ENCODE assay signal across 8 cellular contexts in the genomic region with DNA sequence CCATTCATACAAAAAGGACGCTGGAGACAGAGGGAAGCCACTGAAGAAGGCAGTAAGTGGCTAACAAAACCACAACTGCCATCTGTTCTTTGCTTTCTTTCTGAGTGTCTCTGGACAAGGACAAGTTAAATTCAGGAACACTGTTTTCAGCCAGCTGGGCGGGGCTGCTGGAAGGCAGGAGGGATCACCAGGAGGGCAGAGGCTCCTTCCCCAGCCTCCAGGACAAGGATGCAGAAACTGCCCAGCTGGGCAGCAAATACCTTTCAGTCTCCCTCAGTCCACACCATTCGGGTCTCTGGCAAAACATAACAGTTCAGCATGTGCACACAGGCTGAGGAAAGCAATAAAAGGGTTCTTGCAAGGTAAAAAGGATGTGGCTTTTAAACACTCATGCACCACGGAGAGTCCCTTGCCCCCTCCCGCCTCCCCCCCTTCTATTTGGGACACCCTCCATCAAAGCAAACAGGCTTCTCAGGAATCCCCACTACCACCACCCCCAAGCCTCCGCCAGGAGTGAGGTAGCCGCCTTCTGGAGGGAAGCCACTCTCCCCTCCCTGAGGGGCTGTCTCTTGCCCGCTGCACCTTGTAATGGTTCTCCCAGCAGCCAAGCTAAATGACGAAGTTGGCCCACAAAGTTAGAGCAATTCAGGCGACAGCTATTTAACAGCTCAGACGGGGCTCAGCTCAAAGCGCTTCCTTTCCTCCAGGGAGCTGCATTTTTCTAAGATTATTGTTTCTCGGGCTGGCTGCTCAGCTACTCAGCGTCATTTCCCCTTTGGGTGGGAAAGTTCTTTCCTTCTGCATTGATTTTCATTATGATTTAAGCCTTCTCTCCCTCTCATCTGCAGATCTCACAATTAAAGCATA. TPM values are rescaled to one million over a fixed set of nuclear protein-coding genes. Genes with fewer than 3 reads are reported as not detected.
DNase-seq lines count a peak whose midpoint lies in the region; ATAC-seq and TF ChIP-seq lines count a peak whose summit lies in the region.

No MANE protein-coding gene starts in this region.

- H3K4me1 Mint-ChIP-seq in CD4-positive, alpha-beta memory T cell: peaks cover 52 to 80% (median 63%) of the 10 kb centered on the region in 4 donors
- H3K4me1 Mint-ChIP-seq in activated CD8-positive, alpha-beta T cell treated with anti-CD3 and anti-CD28 coated beads, Interleukin-2, amount 10 ng/mL, durations not matched to agents 7 days and 5 days (ENCODE audit: low read depth): peaks cover 74% of the 10 kb centered on the region
- peaks cover 56% of the 10 kb centered on the region for H3K4me1 Mint-ChIP-seq in endodermal cell
- peaks cover 52 to 86% of the 10 kb centered on the region in 2 donors for H3K4me1 Mint-ChIP-seq in natural killer cell

- peak overlapping the region; percentile 84 for H3K4me2 ChIP-seq in Loucy (ENCODE audit: low read depth, low read length, poor library complexity, severe bottlenecking)

- peak; percentile 72 to 95 (median 75) for DNase-seq in CD4-positive, alpha-beta memory T cell
- peak; percentile 76 for DNase-seq in activated CD8-positive, alpha-beta T cell treated with anti-CD3 and anti-CD28 coated beads, Interleukin-2, amount 10 ng/mL, durations not matched to agents 7 days and 5 days
- peak; percentile 90 for DNase-seq in endodermal cell
- peak; percentile 67 for DNase-seq in natural killer cell
- DNase-seq in stimulated activated naive CD8-positive, alpha-beta T cell treated with anti-CD3 and anti-CD28 coated beads, Interleukin-15, Interleukin-2, amounts not matched to agents 100 U/mL and 50 U/mL, for 24 hours: peak; percentile 70
- no peak for DNase-seq in NCI-H1694 treated with DMSO at 0.1 percent for 48 hours (lab: John Stamatoyannopoulos, UW)
- DNase-seq in D341Med (ENCODE audit: low spot score): no peak

- no peaks in the 10 kb centered on the region for H3K9me3 Mint-ChIP-seq in CD4-positive, alpha-beta memory T cell
- H3K9me3 Mint-ChIP-seq in activated CD8-positive, alpha-beta T cell treated with anti-CD3 and anti-CD28 coated beads, Interleukin-2, amount 10 ng/mL, durations not matched to agents 7 days and 5 days (ENCODE audit: insufficient read depth): no peaks in the 10 kb centered on the region
- H3K9me3 Mint-ChIP-seq in endodermal cell: no peaks in the 10 kb centered on the region
- no peaks in the 10 kb centered on the region for H3K9me3 Mint-ChIP-seq in natural killer cell

- ATAC-seq in activated CD8-positive, alpha-beta T cell treated with anti-CD3 and anti-CD28 coated beads, Interleukin-2, amount 10 ng/mL, durations not matched to agents 7 days and 5 days: peak; percentile 48
- peak; percentile 61 to 80 (median 71) for ATAC-seq in natural killer cell
- peak; percentile 65 for ATAC-seq in stimulated activated naive CD8-positive, alpha-beta T cell treated with anti-CD3 and anti-CD28 coated beads, Interleukin-15, Interleukin-2, amounts not matched to agents 100 U/mL and 50 U/mL, for 24 hours

- H3K27ac ChIP-seq in CD4-positive, alpha-beta memory T cell (ENCODE audit: low read depth, low read length): peak overlapping the region; percentile 73
- peak overlapping the region; percentile 0 for H3K27ac ChIP-seq in endodermal cell (ENCODE audit: low read depth, low read length)

- peaks cover 16% of the 10 kb centered on the region for H3F3A ChIP-seq in Loucy (ENCODE audit: low read depth)

- intact Hi-C loops in CD4-positive, alpha-beta memory T cell (cut with micrococcal nuclease): loop anchor here (1.0 to 5.0 kb wide), 3 partner anchors 50 to 291 kb away; no protein-coding TSS in a partner anchor
- intact Hi-C loops in natural killer cell (cut with micrococcal nuclease): loop anchor here (1.0 to 2.0 kb wide), 3 partner anchors 15 to 89 kb away; no protein-coding TSS in a partner anchor

- H3K27me3 Mint-ChIP-seq in CD4-positive, alpha-beta memory T cell: no peaks in the 10 kb centered on the region
- H3K27me3 Mint-ChIP-seq in activated CD8-positive, alpha-beta T cell treated with anti-CD3 and anti-CD28 coated beads, Interleukin-2, amount 10 ng/mL, durations not matched to agents 7 days and 5 days (ENCODE audit: low read depth): no peaks in the 10 kb centered on the region
- peaks cover 5% of the 10 kb centered on the region for H3K27me3 Mint-ChIP-seq in endodermal cell (ENCODE audit: insufficient read depth)
- H3K27me3 Mint-ChIP-seq in natural killer cell (ENCODE audit: low read depth in 2 of 2): no peaks in the 10 kb centered on the region

- peaks cover 17% of the 10 kb centered on the region for H4K20me1 ChIP-seq in Loucy (ENCODE audit: insufficient read depth, low read length, poor library complexity, severe bottlenecking)

- TF ChIP-seq CTCF in Loucy (conservative IDR thresholded peaks at IDR 0.05; ENCODE audit: low read length) (no peak), endodermal cell (conservative IDR thresholded peaks at IDR 0.05) (no peak), natural killer cell (IDR thresholded peaks at IDR 0.05) (no peak)

- no peaks in the 10 kb centered on the region for H3K9me3 ChIP-seq in CD4-positive, alpha-beta memory T cell (ENCODE audit: control insufficient read depth in 1 of 2, low read length in 2 of 2)
- H3K9me3 ChIP-seq in Loucy (ENCODE audit: insufficient read depth, low read depth, low read length) (no peaks in the 10 kb centered on the region), endodermal cell (ENCODE audit: control insufficient read depth, low read length) (no peaks in the 10 kb centered on the region)

- peaks cover 28% of the 10 kb centered on the region; the same call in 1 of the 2 replicates for H3K79me2 ChIP-seq in Loucy (ENCODE audit: insufficient read depth, low read length)

- peaks cover 15 to 19% of the 10 kb centered on the region in 2 donors for H3K36me3 Mint-ChIP-seq in CD4-positive, alpha-beta memory T cell
- peaks cover 53% of the 10 kb centered on the region for H3K36me3 Mint-ChIP-seq in activated CD8-positive, alpha-beta T cell treated with anti-CD3 and anti-CD28 coated beads, Interleukin-2, amount 10 ng/mL, durations not matched to agents 7 days and 5 days (ENCODE audit: low read depth)
- peaks cover 16% of the 10 kb centered on the region for H3K36me3 Mint-ChIP-seq in endodermal cell (ENCODE audit: low read depth)
- no peaks in the 10 kb centered on the region for H3K36me3 Mint-ChIP-seq in natural killer cell

- H3K36me3 ChIP-seq in CD4-positive, alpha-beta memory T cell (ENCODE audit: insufficient read depth, low read length): no peaks in the 10 kb centered on the region
- no peaks in the 10 kb centered on the region for H3K36me3 ChIP-seq in Loucy (ENCODE audit: insufficient read depth, low read length)
- H3K36me3 ChIP-seq in endodermal cell (ENCODE audit: control insufficient read depth, insufficient read depth, low read length): peaks cover 14% of the 10 kb centered on the region

- H3K9me2 ChIP-seq in Loucy (replicated peaks; ENCODE audit: low read depth, low read length): no peaks in the 10 kb centered on the region

- peak overlapping the region; percentile 95 to 99 (median 98) for H3K27ac Mint-ChIP-seq in CD4-positive, alpha-beta memory T cell
- peak overlapping the region; percentile 84 for H3K27ac Mint-ChIP-seq in activated CD8-positive, alpha-beta T cell treated with anti-CD3 and anti-CD28 coated beads, Interleukin-2, amount 10 ng/mL, durations not matched to agents 7 days and 5 days
- H3K27ac Mint-ChIP-seq in endodermal cell (peak overlapping the region; percentile 67), natural killer cell (peak overlapping the region; percentile 96)

- peak overlapping the region; percentile 20 for H3K9ac ChIP-seq in Loucy (ENCODE audit: low read depth, low read length, poor library complexity, severe bottlenecking)
- peak overlapping the region; percentile 32 for H3K9ac ChIP-seq in endodermal cell (ENCODE audit: extremely low read depth, low read length, poor library complexity, severe bottlenecking)

- no peak overlapping the region for H2AFZ ChIP-seq in Loucy (ENCODE audit: low read length)

- H3K4me1 ChIP-seq in CD4-positive, alpha-beta memory T cell (ENCODE audit: insufficient read depth, low read length): peaks cover 61% of the 10 kb centered on the region
- peaks cover 39% of the 10 kb centered on the region for H3K4me1 ChIP-seq in Loucy (ENCODE audit: insufficient read depth, low read length, poor library complexity, severe bottlenecking)
- H3K4me1 ChIP-seq in endodermal cell (ENCODE audit: control insufficient read depth, insufficient read depth, low read length): peaks cover 16% of the 10 kb centered on the region

- POLR2A ChIA-PET in CD4-positive, alpha-beta memory T cell (lab: Charles Lee; ENCODE audit: partially characterized antibody): interaction anchor here (0.6 to 2.2 kb wide), 10 partner anchors 14 to 323 kb away, joined by 3 to 13 read pairs (median 4); a partner anchor contains a TSS
- POLR2A ChIA-PET in activated CD8-positive, alpha-beta T cell treated with anti-CD3 and anti-CD28 coated beads, Interleukin-2, amount 10 ng/mL, durations not matched to agents 7 days and 5 days (lab: Charles Lee): interaction anchor here (1.2 to 2.2 kb wide), 4 partner anchors 27 to 74 kb away, joined by 3 to 7 read pairs (median 5); no protein-coding TSS in a partner anchor

- 11 to 12% methylated on average over 8 to 14 of the region's 14 CpGs for WGBS in endodermal cell (ENCODE audit: insufficient coverage in 1 of 2, insufficient read length in 1 of 2), 2 experiments

- H3K4me3 Mint-ChIP-seq in CD4-positive, alpha-beta memory T cell: peak overlapping the region; percentile 73 to 98 (median 94)
- H3K4me3 Mint-ChIP-seq in activated CD8-positive, alpha-beta T cell treated with anti-CD3 and anti-CD28 coated beads, Interleukin-2, amount 10 ng/mL, durations not matched to agents 7 days and 5 days: peak overlapping the region; percentile 92
- H3K4me3 Mint-ChIP-seq in endodermal cell (peak overlapping the region; percentile 35), natural killer cell (peak overlapping the region; percentile 97)

- CTCF ChIA-PET in CD4-positive, alpha-beta memory T cell (lab: Charles Lee; ENCODE audit: partially characterized antibody): interaction anchor here (0.9 to 1.6 kb wide), 7 partner anchors 31 to 119 kb away, joined by 3 to 5 read pairs (median 4); no protein-coding TSS in a partner anchor
- CTCF ChIA-PET in activated CD8-positive, alpha-beta T cell treated with anti-CD3 and anti-CD28 coated beads, Interleukin-2, amount 10 ng/mL, durations not matched to agents 7 days and 5 days (lab: Charles Lee): interaction anchor here (0.9 to 3.1 kb wide), 11 partner anchors 12 to 150 kb away, joined by 3 to 16 read pairs (median 5); no protein-coding TSS in a partner anchor

- H3K4me3 ChIP-seq in CD4-positive, alpha-beta memory T cell (ENCODE audit: low read length in 2 of 2): peak overlapping the region in 1 of 2 donors; percentile 28
- H3K4me3 ChIP-seq in Loucy (ENCODE audit: low read length, poor library complexity, severe bottlenecking): peak overlapping the region; percentile 81
- H3K4me3 ChIP-seq in endodermal cell (ENCODE audit: low read length): peak overlapping the region; percentile 69

- H3K27me3 ChIP-seq in CD4-positive, alpha-beta memory T cell (ENCODE audit: insufficient read depth, low read length): no peaks in the 10 kb centered on the region
- H3K27me3 ChIP-seq in Loucy (ENCODE audit: insufficient read depth, low read length, poor library complexity, severe bottlenecking) (no peaks in the 10 kb centered on the region), endodermal cell (ENCODE audit: control insufficient read depth, insufficient read depth, low read length, poor library complexity, severe bottlenecking) (peaks cover 5% of the 10 kb centered on the region)

RNA-seq across cellular contexts. Expression of a gene that starts 3.8 kb away (rescaled TPM):
- 10 to 100 TPM; 20.2 to 21.7 TPM for total RNA-seq in CD4-positive, alpha-beta memory T cell
- polyA plus RNA-seq in CD4-positive, alpha-beta memory T cell: 1 to 10 TPM; 1.1 to 4.7 TPM
- total RNA-seq in activated CD8-positive, alpha-beta T cell treated with anti-CD3 and anti-CD28 coated beads, Interleukin-2, amount 10 ng/mL, durations not matched to agents 7 days and 5 days: 10 to 100 TPM; 58.6 to 61.7 TPM
- total RNA-seq in endodermal cell (10 to 100 TPM; 25.5 to 27.0 TPM), natural killer cell (10 to 100 TPM; 52.1 to 83.5 (median 68.1) TPM)
- 30.3 TPM for polyA plus RNA-seq in endodermal cell (2013, experiment 1 of 2)
- 35.4 TPM for polyA plus RNA-seq in endodermal cell (2013, experiment 2 of 2)

Comparison
In these comparisons a context has a peak if more than half of its experiments do, and no peak if none do; other contexts are left out.
1. DNase-seq: peak in CD4-positive, alpha-beta memory T cell (5 of 5), activated CD8-positive, alpha-beta T cell treated with anti-CD3 and anti-CD28 coated beads, Interleukin-2, amount 10 ng/mL, durations not matched to agents 7 days and 5 days (single experiment), endodermal cell (single experiment), natural killer cell (single experiment) and stimulated activated naive CD8-positive, alpha-beta T cell treated with anti-CD3 and anti-CD28 coated beads, Interleukin-15, Interleukin-2, amounts not matched to agents 100 U/mL and 50 U/mL, for 24 hours (single experiment); none in NCI-H1694 treated with DMSO at 0.1 percent for 48 hours (single experiment) and D341Med (single experiment).
2. H3K4me3 Mint-ChIP-seq: peak in every context shown above with its lines; median percentile 97 in natural killer cell; 94 in CD4-positive, alpha-beta memory T cell; 92 in activated CD8-positive, alpha-beta T cell treated with anti-CD3 and anti-CD28 coated beads, Interleukin-2, amount 10 ng/mL, durations not matched to agents 7 days and 5 days; 35 in endodermal cell.
3. Peak in every context shown above with its lines, with median percentiles within 50 percentile points of each other: H3K27ac Mint-ChIP-seq and ATAC-seq.